ENCODE assay signal across 19 cellular contexts in genomic region chr3:196812853-196813252, GRCh38. TPM values are rescaled to one million over a fixed set of nuclear protein-coding genes. Genes with fewer than 3 reads are reported as not detected.
DNase-seq lines count a peak whose midpoint lies in the region; ATAC-seq and TF ChIP-seq lines count a peak whose summit lies in the region.
"Had no signal": no experiment of that assay in that cellular context is flagged by ENCODE, and none has a peak within 500 bp of the region (broad histone marks: within the 10 kb centered on the region; RNA-seq: fewer than 3 reads in every experiment).

No MANE protein-coding gene starts in this region.

- H3K27ac Mint-ChIP-seq in endothelial cell (ENCODE audit: unreplicated experiment) (no peak overlapping the region), progenitor cell of endocrine pancreas (peak overlapping the region; percentile 37)

- no peak for TF ChIP-seq CTCF in endothelial cell (IDR thresholded peaks at IDR 0.05; ENCODE audit: unreplicated experiment)
- TF ChIP-seq CTCF in progenitor cell of endocrine pancreas (IDR thresholded peaks at IDR 0.05; ENCODE audit: unreplicated experiment): no peak

- ATAC-seq in Right ventricle myocardium superior (ENCODE audit: poor library complexity): peak; percentile 81

- intact Hi-C loops in Right ventricle myocardium superior (cut with DNase I): no loop called here
- intact Hi-C loops in cardiac septum (cut with DNase I): no loop called here

- no peak for DNase-seq in Right ventricle myocardium superior
- no peak for DNase-seq in cardiac septum (ENCODE audit: low spot score)
- no peak for DNase-seq in endothelial cell (ENCODE audit: low spot score)
- no peak for DNase-seq in progenitor cell of endocrine pancreas (ENCODE audit: low spot score, unreplicated experiment)
- no peak for DNase-seq in NOMO-1 (lab: John Stamatoyannopoulos, UW; ENCODE audit: unreplicated experiment in 2 of 2)
- no peak for DNase-seq in HK-2 (ENCODE audit: unreplicated experiment)
- no peak for DNase-seq in ureter (ENCODE audit: low spot score)
- DNase-seq: CD4-positive, CD25-positive, alpha-beta regulatory T cell; DMS53; GM23248; H9; IMR-90; NCI-H1048; NCI-H1417; NCI-H1694; NCI-H2029 treated with DMSO at 0.1 percent for 48 hours; NCI-H2227 treated with DMSO at 0.1 percent for 48 hours; NCI-H69; OCI-M1 had no signal

- peaks cover 50% of the 10 kb centered on the region for H3K36me3 Mint-ChIP-seq in endothelial cell (ENCODE audit: low read depth, unreplicated experiment)
- H3K36me3 Mint-ChIP-seq in progenitor cell of endocrine pancreas (ENCODE audit: insufficient read depth): peaks cover 33% of the 10 kb centered on the region

- H3K4me3 Mint-ChIP-seq in endothelial cell (ENCODE audit: unreplicated experiment): peak overlapping the region; percentile 65
- H3K4me3 Mint-ChIP-seq in progenitor cell of endocrine pancreas (ENCODE audit: low read depth): no peak overlapping the region
- H3K4me3 Mint-ChIP-seq: CD4-positive, CD25-positive, alpha-beta regulatory T cell; H9 had no signal

- peaks cover 6% of the 10 kb centered on the region for H3K9me3 Mint-ChIP-seq in endothelial cell (ENCODE audit: unreplicated experiment)
- H3K9me3 Mint-ChIP-seq in progenitor cell of endocrine pancreas (ENCODE audit: low read depth): no peaks in the 10 kb centered on the region
- H3K9me3 Mint-ChIP-seq: CD4-positive, CD25-positive, alpha-beta regulatory T cell had no signal

- H3K4me1 Mint-ChIP-seq in endothelial cell (ENCODE audit: unreplicated experiment) (no peaks in the 10 kb centered on the region), progenitor cell of endocrine pancreas (ENCODE audit: low read depth) (no peaks in the 10 kb centered on the region)
- H3K4me1 Mint-ChIP-seq: H9 had no signal

- H3K27me3 Mint-ChIP-seq in endothelial cell (ENCODE audit: unreplicated experiment) (peaks cover 3% of the 10 kb centered on the region), progenitor cell of endocrine pancreas (no peaks in the 10 kb centered on the region)
- H3K27me3 Mint-ChIP-seq: CD4-positive, CD25-positive, alpha-beta regulatory T cell had no signal

RNA-seq across cellular contexts. Expression of gene SENP5, which starts 54.9 kb away (rescaled TPM):
- total RNA-seq in Right ventricle myocardium superior (18.0 TPM), cardiac septum (21.6 TPM), endothelial cell (ENCODE audit: unreplicated experiment) (38.1 TPM), progenitor cell of endocrine pancreas (41.1 and 41.4 TPM in 2 replicates), ureter (44.0 TPM)
